ENCODE assay signal across 17 cellular contexts in genomic region chr7:24755096-24755495, GRCh38. TPM values are rescaled to one million over a fixed set of nuclear protein-coding genes. Genes with fewer than 3 reads are reported as not detected.
DNase-seq lines count a peak whose midpoint lies in the region; ATAC-seq, FAIRE-seq and TF ChIP-seq lines count a peak whose summit lies in the region.
"Had no signal": no experiment of that assay in that cellular context is flagged by ENCODE, and none has a peak within 500 bp of the region (broad histone marks: within the 10 kb centered on the region; RNA-seq: fewer than 3 reads in every experiment).

No MANE protein-coding gene starts in this region.

- peaks cover 43% of the 10 kb centered on the region for H3K4me1 ChIP-seq in HepG2 (ENCODE audit: insufficient read depth, low read length)
- peaks cover 0 to 6% (median 0%) of the 10 kb centered on the region in 4 donors for H3K4me1 ChIP-seq in right lobe of liver
- H3K4me1 ChIP-seq in small intestine (ENCODE audit: control insufficient read depth in 2 of 2, insufficient read depth in 1 of 2, low read depth in 1 of 2, low read length in 1 of 2), result no peaks in the 10 kb centered on the region
- peaks cover 8 to 14% (median 10%) of the 10 kb centered on the region in 4 donors for H3K4me1 ChIP-seq in upper lobe of left lung

- no peaks in the 10 kb centered on the region for H3K9me3 ChIP-seq in HepG2 (ENCODE audit: low read length)
- H3K9me3 ChIP-seq in right lobe of liver, result no peaks in the 10 kb centered on the region
- no peaks in the 10 kb centered on the region for H3K9me3 ChIP-seq in small intestine (ENCODE audit: control insufficient read depth, low read depth)
- H3K9me3 ChIP-seq in upper lobe of left lung, result no peaks in the 10 kb centered on the region
- H3K9me3 ChIP-seq: adrenal gland, BE2C had no signal

- FAIRE-seq in HepG2 (lab: Jason Lieb, UNC) (no peak), bronchial epithelial cell (lab: Jason Lieb, UNC) (no peak), small intestine (lab: Jason Lieb, UNC) (no peak)

- ATAC-seq in HepG2 (no peak), right lobe of liver (no peak), HG03175 (IDR thresholded peaks at IDR 0.05; ENCODE audit: unreplicated experiment) (peak; percentile 5), GM19463 (IDR thresholded peaks at IDR 0.05; ENCODE audit: unreplicated experiment) (no peak), upper lobe of left lung (ENCODE audit: low FRiP score in 2 of 2) (no peak)
- ATAC-seq: HCT116, left colon had no signal

- H4K20me1 ChIP-seq in HepG2 (ENCODE audit: insufficient read depth, low read length), result no peaks in the 10 kb centered on the region

- in situ Hi-C loops in HepG2 (cut with HindIII; ENCODE audit: extremely low pct_ligation_motif_present, low pct_unique_long_range_greater_than_20kb), result no loop called here

- peak overlapping the region; percentile 44 for H3K27ac ChIP-seq in HepG2 (ENCODE audit: extremely low read length, insufficient read depth, low read length)
- H3K27ac ChIP-seq in right lobe of liver, result no peak overlapping the region
- no peak overlapping the region for H3K27ac ChIP-seq in small intestine (ENCODE audit: low read depth in 1 of 2, low read length in 1 of 2)
- H3K27ac ChIP-seq in upper lobe of left lung, result no peak overlapping the region
- H3K27ac ChIP-seq: KMS-11 had no signal

- no peak overlapping the region for H3K9ac ChIP-seq in HepG2 (ENCODE audit: insufficient read depth, low read depth, low read length)
- H3K9ac ChIP-seq: KMS-11 had no signal

- CTCF ChIA-PET in HepG2 (lab: Yijun Ruan, JAX; ENCODE audit: low intra/inter-chr PET ratio, low total read pairs), result no interaction called here

- peaks cover 4% of the 10 kb centered on the region for H3K79me2 ChIP-seq in HepG2 (ENCODE audit: insufficient read depth, low read length)

- TF ChIP-seq CTCF in HepG2 (CRISPR knock-in tag; IDR thresholded peaks at IDR 0.05) (no peak), right lobe of liver (IDR thresholded peaks at IDR 0.05) (no peak), bronchial epithelial cell (IDR thresholded peaks at IDR 0.05; ENCODE audit: insufficient read depth, low read length, severe bottlenecking) (no peak), upper lobe of left lung (IDR thresholded peaks at IDR 0.05) (no peak)

- POLR2A ChIA-PET in HepG2 (lab: Yijun Ruan, JAX), result interaction anchor here (1.9 kb wide), 1 partner anchor 370 kb away, joined by 6 read pairs; the partner anchor contains the start of gene CYCS

- no peak overlapping the region for H2AFZ ChIP-seq in HepG2 (ENCODE audit: low read length)

- no peaks in the 10 kb centered on the region for H3K27me3 ChIP-seq in HepG2 (ENCODE audit: control insufficient read depth in 1 of 2, insufficient read depth in 2 of 2, low read length in 2 of 2)
- H3K27me3 ChIP-seq in right lobe of liver, result no peaks in the 10 kb centered on the region
- H3K27me3 ChIP-seq in bronchial epithelial cell (ENCODE audit: control insufficient read depth, insufficient read depth, low read length), result no peaks in the 10 kb centered on the region
- no peaks in the 10 kb centered on the region for H3K27me3 ChIP-seq in small intestine (ENCODE audit: control insufficient read depth in 2 of 2, insufficient read depth in 2 of 2, low read length in 2 of 2)
- peaks cover 0 to 10% (median 5%) of the 10 kb centered on the region in 4 donors for H3K27me3 ChIP-seq in upper lobe of left lung
- H3K27me3 ChIP-seq: adrenal gland had no signal

- peak overlapping the region; percentile 94; the same call in 1 of the 2 replicates for H3K4me2 ChIP-seq in HepG2 (ENCODE audit: low read depth, low read length)
- H3K4me2 ChIP-seq: KMS-11 had no signal

- DNase-seq in HepG2 (ENCODE audit: low spot score), result no peak
- DNase-seq in right lobe of liver, result no peak
- peak; percentile 95 for DNase-seq in bronchial epithelial cell (ENCODE audit: low read depth)
- DNase-seq in AG08396 (ENCODE audit: low spot score), result no peak
- no peak for DNase-seq in small intestine
- no peak for DNase-seq in upper lobe of left lung
- DNase-seq: activated CD4-positive, alpha-beta T cell treated with anti-CD3 and anti-CD28 coated beads, Interleukin-2, amount 50 U/mL, for 1 hour; adrenal gland; BE2C; GDM1; left colon; NCI-H2081; nephron progenitor cell had no signal

- no TSS peak for BruUV-seq in HepG2 (replicated peaks; lab: Mats Ljungman, UMichigan)

- H3K36me3 ChIP-seq in HepG2 (replicated peaks in 1 of 2; ENCODE audit: control insufficient read depth in 1 of 2, insufficient read depth in 2 of 2, low read length in 2 of 2) (no peaks in the 10 kb centered on the region), right lobe of liver (no peaks in the 10 kb centered on the region), bronchial epithelial cell (ENCODE audit: control insufficient read depth, insufficient read depth, low read length) (peaks cover 1% of the 10 kb centered on the region), small intestine (ENCODE audit: control insufficient read depth in 2 of 2, insufficient read depth in 2 of 2, low read length in 2 of 2) (no peaks in the 10 kb centered on the region), upper lobe of left lung (no peaks in the 10 kb centered on the region)
- H3K36me3 ChIP-seq: adrenal gland, BE2C had no signal

- H3K4me3 ChIP-seq in HepG2 (replicated peaks in 1 of 3; ENCODE audit: insufficient read depth in 1 of 3, low read depth in 2 of 3, low read length in 3 of 3) (no peak overlapping the region), right lobe of liver (no peak overlapping the region), bronchial epithelial cell (ENCODE audit: low read depth, low read length) (no peak overlapping the region), small intestine (ENCODE audit: low read depth in 1 of 2, low read length in 2 of 2) (no peak overlapping the region), upper lobe of left lung (no peak overlapping the region)
- H3K4me3 ChIP-seq: adrenal gland had no signal

- no peak for TF ChIP-seq RAD21 in HepG2 (CRISPR knock-in tag; IDR thresholded peaks at IDR 0.05)

- no peak for TF ChIP-seq POLR2A in HepG2 (IDR thresholded peaks at IDR 0.05; ENCODE audit: insufficient read depth in 1 of 2, low read depth in 2 of 2, low read length in 2 of 2)
- no peak for TF ChIP-seq POLR2A in right lobe of liver (IDR thresholded peaks at IDR 0.05)
- no peak for TF ChIP-seq POLR2A in upper lobe of left lung (IDR thresholded peaks at IDR 0.05)

- 93% methylated on average over 3 of the region's 3 CpGs for WGBS in HepG2 (ENCODE audit: low lambda C conversion rate)
- 89% methylated on average over 3 of the region's 3 CpGs for WGBS in right lobe of liver (ENCODE audit: insufficient coverage, low coverage, low lambda C conversion rate, missing lambda C conversion rate)
- WGBS in small intestine, 3 donors, result 83 to 90% (median 87%) methylated on average over 3 of the region's 3 CpGs
- 60 to 76% methylated on average over 3 of the region's 3 CpGs for WGBS in upper lobe of left lung, 2 donors

- intact Hi-C loops in HepG2 (cut with micrococcal nuclease; ENCODE audit: unreplicated experiment) (loop anchor here (5.0 kb wide), 1 partner anchor 178 kb away; no protein-coding TSS in a partner anchor), right lobe of liver (cut with DNase I) (no loop called here)

- TF ChIP-seq EP300 in HepG2 (IDR thresholded peaks at IDR 0.05; ENCODE audit: low read depth in 2 of 2, low read length in 2 of 2) (no peak), HepG2 (CRISPR knock-in tag; IDR thresholded peaks at IDR 0.05; ENCODE audit: borderline replicate concordance) (no peak), upper lobe of left lung (IDR thresholded peaks at IDR 0.05) (no peak)

TF ChIP-seq in HepG2, 621 proteins besides CTCF, POLR2A, EP300 and RAD21 (continues in another document):
- no peak for TF ChIP-seq SRY (CRISPR knock-in tag; IDR thresholded peaks at IDR 0.05)
- TF ChIP-seq GATAD1 (CRISPR knock-in tag; IDR thresholded peaks at IDR 0.05), result no peak
- no peak for TF ChIP-seq NKX3-1 (CRISPR knock-in tag; IDR thresholded peaks at IDR 0.05)
- no peak for TF ChIP-seq E2F2 (CRISPR knock-in tag; IDR thresholded peaks at IDR 0.05; ENCODE audit: borderline replicate concordance)

RNA-seq across cellular contexts. Expression of gene GSDME, which starts 2.2 kb away (rescaled TPM):
- 19.2 and 30.0 TPM in 2 replicates for total RNA-seq in HepG2 (2016; rRNA removed; fragmentation: Illumina TruSeq; extraction: Trizol)
- total RNA-seq in HepG2 (2016; cell fraction: cytosol; rRNA removed; fragmentation: Illumina TruSeq; extraction: Trizol; ENCODE audit: low read depth), result 3.4 and 5.0 TPM in 2 replicates
- total RNA-seq in HepG2 (2016; cell fraction: insoluble cytoplasmic fraction; rRNA removed; fragmentation: Illumina TruSeq; extraction: Trizol), result 20.2 and 27.5 TPM in 2 replicates
- total RNA-seq in HepG2 (2016; cell fraction: membrane; rRNA removed; fragmentation: Illumina TruSeq; extraction: Trizol), result 8.4 and 9.3 TPM in 2 replicates
- total RNA-seq in HepG2 (2016; cell fraction: nucleus; rRNA removed; fragmentation: Illumina TruSeq; extraction: Trizol), result 15.5 and 19.2 TPM in 2 replicates
- 27.2 and 28.2 TPM in 2 replicates for polyA plus RNA-seq in HepG2 (2011; rRNA removed)
- polyA plus RNA-seq in HepG2 (2011; cell fraction: cytosol; rRNA removed), result 21.7 and 24.2 TPM in 2 replicates
- 56.7 and 59.2 TPM in 2 replicates for polyA plus RNA-seq in HepG2 (2011; cell fraction: nucleus; rRNA removed)
- 16.9 and 17.5 TPM in 2 replicates for polyA plus RNA-seq in HepG2 (2012)
- polyA plus RNA-seq in HepG2 (2016; cell fraction: cytosol; fragmentation: Illumina TruSeq; extraction: Trizol; ENCODE audit: low read depth), result 2.6 and 3.4 TPM in 2 replicates
- 35.8 and 38.3 TPM in 2 replicates for polyA plus RNA-seq in HepG2 (2016; cell fraction: insoluble cytoplasmic fraction; fragmentation: Illumina TruSeq; extraction: Trizol; ENCODE audit: low read depth)
- polyA plus RNA-seq in HepG2 (2016; cell fraction: membrane; fragmentation: Illumina TruSeq; extraction: Trizol; ENCODE audit: low read depth), result 6.0 and 6.2 TPM in 2 replicates
- 30.3 and 31.2 TPM in 2 replicates for polyA plus RNA-seq in HepG2 (2016; cell fraction: nucleus; fragmentation: Illumina TruSeq; extraction: Trizol; ENCODE audit: insufficient read depth, low read depth)
- 30.0 and 31.2 TPM in 2 replicates for polyA minus RNA-seq in HepG2 (2011; rRNA and poly(A)+ RNA removed; ENCODE audit: low replicate concordance)
- 7.8 and 10.8 TPM in 2 replicates for polyA minus RNA-seq in HepG2 (2011; cell fraction: cytosol; rRNA and poly(A)+ RNA removed)
- 47.3 and 58.2 TPM in 2 replicates for polyA minus RNA-seq in HepG2 (2011; cell fraction: nucleus; rRNA and poly(A)+ RNA removed)
- total RNA-seq in right lobe of liver, result 10 to 100 TPM in 1 of 6 experiments, 1 to 10 TPM in 5; 3.1 to 10.2 (median 5.8) TPM
- total RNA-seq in bronchial epithelial cell, result 63.7 and 79.4 TPM in 2 replicates
- 100 to 1,000 TPM in 2 of 3 donors, 1 to 10 TPM in 1; 4.0 to 118 (median 105) TPM for polyA plus RNA-seq in small intestine
- 10 to 100 TPM in 2 of 6 donors, 1 to 10 TPM in 4; 3.8 to 41.9 (median 7.5) TPM for total RNA-seq in upper lobe of left lung
